ENCODE assay signal across 8 cellular contexts in the genomic region with DNA sequence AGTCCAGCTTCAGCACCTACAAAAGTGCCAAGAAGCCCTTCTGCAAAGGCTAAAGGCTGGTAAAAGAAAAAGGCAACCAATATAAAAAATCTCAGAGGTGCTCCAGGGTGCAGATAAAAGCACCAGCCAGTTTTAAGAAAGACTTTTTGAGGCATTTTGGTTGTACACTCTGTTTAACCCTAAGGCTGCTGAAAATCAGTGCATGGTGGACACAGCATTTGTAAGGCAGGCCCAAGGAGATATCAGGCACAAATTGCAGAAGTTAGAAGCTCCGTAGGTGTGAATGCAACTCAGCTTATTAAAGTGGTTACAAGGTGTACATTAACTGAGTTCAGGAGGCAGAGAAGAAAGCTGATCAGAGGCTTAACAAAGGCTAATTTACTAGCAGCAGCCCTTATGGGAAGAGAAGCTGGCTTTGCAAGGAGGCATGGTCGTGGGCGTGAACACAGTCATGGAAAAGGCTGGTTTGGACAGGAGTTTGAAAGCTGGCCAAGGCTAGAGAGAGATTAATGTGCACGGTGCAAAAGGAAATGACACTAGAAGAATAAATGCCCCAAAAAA.
DNase-seq lines count a peak whose midpoint lies in the region; ATAC-seq and TF ChIP-seq lines count a peak whose summit lies in the region.

No MANE protein-coding gene starts in this region.

- no peaks in the 10 kb centered on the region for H3K79me2 ChIP-seq in parathyroid adenoma

- peak overlapping the region; percentile 78 for H2AFZ ChIP-seq in parathyroid adenoma

- H3K36me3 ChIP-seq in parathyroid adenoma (ENCODE audit: control insufficient read depth, insufficient read depth, low read length) = no peaks in the 10 kb centered on the region

- peak overlapping the region; percentile 55 for H3K27ac ChIP-seq in parathyroid adenoma

- ATAC-seq in GM19372 (IDR thresholded peaks at IDR 0.05; ENCODE audit: low read depth, unreplicated experiment) = peak; percentile 48
- ATAC-seq in GM21717 (IDR thresholded peaks at IDR 0.05; ENCODE audit: unreplicated experiment) = no peak

- H3K9ac ChIP-seq in parathyroid adenoma = no peak overlapping the region

- peak overlapping the region; percentile 73 for H3K4me2 ChIP-seq in parathyroid adenoma (ENCODE audit: low read length)

- DNase-seq in NCI-H345 (lab: John Stamatoyannopoulos, UW) (peak; percentile 79), epithelial cell of esophagus (ENCODE audit: low read depth) (peak; percentile 48), NCI-H128 (lab: John Stamatoyannopoulos, UW; ENCODE audit: unreplicated experiment) (no peak), NCI-H1436 treated with DMSO at 0.1 percent for 48 hours (lab: John Stamatoyannopoulos, UW) (no peak), NCI-H1436 (lab: John Stamatoyannopoulos, UW) (no peak)

- no peaks in the 10 kb centered on the region for H3K9me3 ChIP-seq in parathyroid adenoma (ENCODE audit: control insufficient read depth, low read length)

- no peak for TF ChIP-seq CTCF in epithelial cell of esophagus (IDR thresholded peaks at IDR 0.05; ENCODE audit: insufficient read depth, low read depth, low read length, missing control alignments)
- no peak for TF ChIP-seq CTCF in parathyroid adenoma (IDR thresholded peaks at IDR 0.05)

- peak overlapping the region; percentile 45 for H3K4me3 ChIP-seq in epithelial cell of esophagus (ENCODE audit: low read length)
- peak overlapping the region; percentile 37 for H3K4me3 ChIP-seq in parathyroid adenoma (ENCODE audit: low read depth, low read length)

- H3K27me3 ChIP-seq in parathyroid adenoma (ENCODE audit: control insufficient read depth, insufficient read depth, low read length) = no peaks in the 10 kb centered on the region

- peaks cover 21% of the 10 kb centered on the region for H3K4me1 ChIP-seq in parathyroid adenoma

Comparison
In these comparisons a context has a peak if more than half of its experiments do, and no peak if none do; other contexts are left out.
1. DNase-seq: peak in NCI-H345 (single experiment) and epithelial cell of esophagus (single experiment); none in NCI-H128 (single experiment), NCI-H1436 treated with DMSO at 0.1 percent for 48 hours (single experiment) and NCI-H1436 (single experiment).